8 cellular contexts compared by ENCODE assay signal in genomic region chr17:28661635-28662526, GRCh38. TPM values are rescaled to one million over a fixed set of nuclear protein-coding genes. Genes with fewer than 3 reads are reported as not detected.
DNase-seq lines count a peak whose midpoint lies in the region; ATAC-seq lines count a peak whose summit lies in the region.

SDF2 (minus strand) TSS chr17:28661906; CDS start chr17:28661876, 30 bp downstream.
SUPT6H (plus strand) TSS chr17:28662205; CDS start chr17:28673402, 11,197 bp downstream.

- H3K9me3 ChIP-seq in right cardiac atrium (ENCODE audit: control insufficient read depth, low read length) (no peaks in the 10 kb centered on the region), aorta (ENCODE audit: control insufficient read depth, low read length) (no peaks in the 10 kb centered on the region)

- H3K27ac ChIP-seq in right cardiac atrium (ENCODE audit: low read length) (peak within 1 kb of the TSS; percentile 92), aorta (ENCODE audit: low read depth in 1 of 2, low read length in 2 of 2) (peak within 1 kb of the TSS; percentile 23 to 97)

- H3K4me1 ChIP-seq in right cardiac atrium (ENCODE audit: control insufficient read depth, insufficient read depth, low read length) (no peaks in the 10 kb centered on the region), aorta (ENCODE audit: control insufficient read depth in 1 of 2, insufficient read depth in 2 of 2, low read length in 2 of 2) (peaks cover 0 to 3% of the 10 kb centered on the region in 2 donors)

- H3K36me3 ChIP-seq in aorta (ENCODE audit: control insufficient read depth in 1 of 2, insufficient read depth in 2 of 2, low read length in 1 of 2), result no peaks in the 10 kb centered on the region

- H3K4me3 ChIP-seq in right cardiac atrium (ENCODE audit: low read length) (peak within 1 kb of the TSS; percentile 98), aorta (ENCODE audit: low read length in 2 of 2) (peak within 1 kb of the TSS; percentile 65 to 94)

- WGBS in right cardiac atrium, result under 1% methylated on average over 66 of the region's 66 CpGs
- WGBS in aorta, 2 donors, result 0% methylated on average over 65 to 66 of the region's 66 CpGs

- intact Hi-C loops in T-helper 2 cell treated with Interferon-gamma antibody and Interleukin-4, amounts not matched to agents 100 ng/mL and 5 ng/mL, for 36 hours (cut with micrococcal nuclease), result loop anchor here (1.0 to 5.0 kb wide), 3 partner anchors 17 to 85 kb away; partner anchors contain the start of genes ALDOC, BLTP2 and PROCA1
- intact Hi-C loops in right cardiac atrium (cut with DNase I) (no loop called here), aorta (cut with DNase I) (loop anchor here in 1 of 2 donors (5.0 kb wide), 1 partner anchor 50 kb away; the partner anchor contains the start of gene PROCA1)

- no peaks in the 10 kb centered on the region for H3K27me3 ChIP-seq in right cardiac atrium (ENCODE audit: control insufficient read depth, insufficient read depth)
- H3K27me3 ChIP-seq in aorta (ENCODE audit: control insufficient read depth in 1 of 2, insufficient read depth in 2 of 2, low read length in 1 of 2), result no peaks in the 10 kb centered on the region

- DNase-seq in NCI-H1930 (lab: John Stamatoyannopoulos, UW) (peak; percentile 75 to 83), anterior cingulate cortex (lab: John Stamatoyannopoulos, UW) (peak; percentile 12 to 97 (median 89)), right cardiac atrium (peak; percentile 91 to 96 (median 95)), renal cortical epithelial cell (ENCODE audit: low read depth) (peak; percentile 56), aorta (peak; percentile 93 to 98)

- peak; percentile 54 for ATAC-seq in GM18499 (IDR thresholded peaks at IDR 0.05; ENCODE audit: insufficient read depth, unreplicated experiment)
- peak; percentile 73 for ATAC-seq in HG02943 (IDR thresholded peaks at IDR 0.05; ENCODE audit: low read depth, unreplicated experiment)
- peak; percentile 95 to 96 for ATAC-seq in right cardiac atrium
- ATAC-seq in aorta (ENCODE audit: low FRiP score), result peak; percentile 98

RNA-seq across cellular contexts. Expression of gene SDF2, which starts in this region (rescaled TPM):
- total RNA-seq in T-helper 2 cell treated with Interferon-gamma antibody and Interleukin-4, amounts not matched to agents 100 ng/mL and 5 ng/mL, for 36 hours, result 42.4 and 44.5 TPM in 2 replicates
- total RNA-seq in right cardiac atrium, result 10 to 100 TPM; 29.9 to 36.6 (median 30.4) TPM
- 38.8 TPM for polyA plus RNA-seq in right cardiac atrium
- total RNA-seq in renal cortical epithelial cell, result 60.7 and 82.5 TPM in 2 replicates
- total RNA-seq in aorta, result 10 to 100 TPM; 34.8 to 40.8 TPM
- polyA plus RNA-seq in aorta, result 10 to 100 TPM; 36.7 to 51.5 TPM

RNA-seq across cellular contexts. Expression of gene SUPT6H, which starts in this region (rescaled TPM):
- 83.8 and 84.3 TPM in 2 replicates for total RNA-seq in T-helper 2 cell treated with Interferon-gamma antibody and Interleukin-4, amounts not matched to agents 100 ng/mL and 5 ng/mL, for 36 hours
- total RNA-seq in right cardiac atrium, result 10 to 100 TPM; 43.6 to 49.0 (median 46.9) TPM
- polyA plus RNA-seq in right cardiac atrium, result 32.7 TPM
- total RNA-seq in renal cortical epithelial cell, result 22.1 and 92.6 TPM in 2 replicates
- total RNA-seq in aorta, result 10 to 100 TPM; 73.1 to 81.2 TPM
- polyA plus RNA-seq in aorta, result 10 to 100 TPM; 22.5 to 41.0 TPM

Comparison
In these comparisons a context has a peak if more than half of its experiments do, and no peak if none do; other contexts are left out.
1. Peak in every context shown above with its lines: DNase-seq, ATAC-seq, H3K4me3 ChIP-seq and H3K27ac ChIP-seq.